Comparison of ENCODE assay signal across 24 cellular contexts in the genomic region with DNA sequence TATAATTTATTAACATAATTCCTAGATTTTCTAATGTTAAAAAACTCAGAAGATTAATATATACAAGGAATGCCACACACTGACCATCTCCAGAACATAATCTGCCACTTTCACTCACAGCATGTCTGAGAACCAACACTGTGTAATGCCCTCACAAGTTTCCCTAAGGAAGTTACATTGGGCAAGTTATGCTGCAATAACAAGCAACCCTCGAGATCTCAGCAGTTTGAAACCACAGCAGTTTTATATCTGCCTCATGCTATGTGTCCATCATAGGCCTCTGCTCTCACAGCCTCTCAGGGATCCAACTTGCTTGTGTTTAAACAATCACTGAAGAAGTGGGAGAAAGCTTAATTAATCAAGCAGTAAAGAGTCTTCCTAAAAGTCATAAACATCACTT.
"Had no signal": no experiment of that assay in that cellular context is flagged by ENCODE, and none has a peak within 500 bp of the region (broad histone marks: within the 10 kb centered on the region; RNA-seq: fewer than 3 reads in every experiment).

No MANE protein-coding gene starts in this region.

- H3K4me1 ChIP-seq: SJCRH30 had no signal

- H3K4me2 ChIP-seq: KMS-11, SK-N-SH had no signal

- H3K27ac ChIP-seq: brain microvascular endothelial cell, KMS-11, SJCRH30, WERI-Rb-1 had no signal

- H3K9me2 ChIP-seq: SK-N-SH had no signal

- H3K36me3 ChIP-seq: brain microvascular endothelial cell, MG63, SJCRH30, WERI-Rb-1 had no signal

- H3K9me3 ChIP-seq: MG63, SJCRH30, SK-N-SH had no signal

- H3K27me3 ChIP-seq: brain microvascular endothelial cell, MG63, SJCRH30 had no signal

- H3K9ac ChIP-seq: KMS-11, SK-N-SH had no signal

- H3K4me3 ChIP-seq: MG63, SJCRH30 had no signal

- FAIRE-seq: colon had no signal

- DNase-seq: activated CD4-positive, alpha-beta memory T cell treated with anti-CD3 and anti-CD28 coated beads, Interleukin-2, amount 10 ng/mL, durations not matched to agents 7 days and 5 days; activated CD4-positive, alpha-beta T cell treated with anti-CD3 and anti-CD28 coated beads for 36 hours; activated CD4-positive, alpha-beta T cell treated with anti-CD3 and anti-CD28 coated beads, Interleukin-2, amount 50 U/mL, for 1 hour; activated gamma-delta T cell; activated naive CD4-positive, alpha-beta T cell treated with anti-CD3 and anti-CD28 coated beads, Interleukin-2, amount 10 ng/mL, durations not matched to agents 7 days and 5 days; activated naive CD8-positive, alpha-beta T cell treated with anti-CD3 and anti-CD28 coated beads for 36 hours; activated T-cell treated with anti-CD3 and anti-CD28 coated beads for 4 hours; activated T-cell treated with anti-CD3 and anti-CD28 coated beads, Interleukin-2, amount 50 U/mL, for 48 hours; brain microvascular endothelial cell; cerebellar nuclear complex; MG63; NCI-H1092 treated with DMSO at 0.1 percent for 48 hours; NCI-H1417 treated with DMSO at 0.1 percent for 48 hours; NCI-H1694; NCI-H2029; NCI-H345; NCI-H510A; NCI-H526 treated with DMSO at 0.1 percent for 48 hours; SJCRH30; SK-N-SH; T-helper 1 cell; WERI-Rb-1 had no signal
